In the genomic region with DNA sequence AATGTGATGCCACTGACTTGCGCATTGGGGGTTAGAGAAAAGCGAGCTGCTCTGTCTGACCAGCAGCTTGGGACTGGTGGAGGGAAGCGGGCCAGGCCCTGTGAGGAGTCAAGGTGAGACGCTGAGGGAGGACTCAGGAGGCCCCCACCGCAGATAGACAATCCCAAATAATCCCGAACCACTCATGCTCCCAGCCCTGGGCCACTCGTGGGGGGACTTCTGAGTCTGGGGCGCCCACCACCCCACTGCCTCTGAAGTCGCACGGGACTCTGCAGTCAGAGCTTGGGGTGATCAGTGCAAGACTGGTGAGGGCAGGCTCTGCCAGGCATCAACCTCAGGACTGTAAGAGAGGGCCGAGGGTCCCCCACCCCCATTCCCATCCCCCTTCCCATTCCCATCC, we compare ENCODE assay signal across 11 cellular contexts. TPM values are rescaled to one million over a fixed set of nuclear protein-coding genes. Genes with fewer than 3 reads are reported as not detected.
"Had no signal": no experiment of that assay in that cellular context is flagged by ENCODE, and none has a peak within 500 bp of the region (broad histone marks: within the 10 kb centered on the region; RNA-seq: fewer than 3 reads in every experiment).

No MANE protein-coding gene starts in this region.

- DNase-seq: GM23248, GOT3, H7, HFFc6 had no signal

- H3K9ac ChIP-seq: GM23248 had no signal

- H3K4me3 ChIP-seq: GM23248, HAP-1 had no signal

- H2AFZ ChIP-seq: GM23248 had no signal

- H3K9me3 ChIP-seq: HAP-1 had no signal

- ATAC-seq: HCT116, HepG2 had no signal

- H3K27ac ChIP-seq: GM23248, HL-60 had no signal

- H3K4me1 ChIP-seq: HAP-1 had no signal

- H3K36me3 ChIP-seq: HAP-1 had no signal

RNA-seq across cellular contexts. Expression of a gene that starts 6.9 kb away (rescaled TPM):
- total RNA-seq: GM23248, H4, HepG2, HFFc6, HT1080 had no signal
- polyA plus RNA-seq: GM23248, HepG2, IgD-negative memory B cell had no signal

RNA-seq across cellular contexts. Expression of a gene that starts 54.9 kb away (rescaled TPM):
- polyA plus RNA-seq: IgD-negative memory B cell had no signal
